Comparison of ENCODE assay signal across 9 cellular contexts in the genomic region with DNA sequence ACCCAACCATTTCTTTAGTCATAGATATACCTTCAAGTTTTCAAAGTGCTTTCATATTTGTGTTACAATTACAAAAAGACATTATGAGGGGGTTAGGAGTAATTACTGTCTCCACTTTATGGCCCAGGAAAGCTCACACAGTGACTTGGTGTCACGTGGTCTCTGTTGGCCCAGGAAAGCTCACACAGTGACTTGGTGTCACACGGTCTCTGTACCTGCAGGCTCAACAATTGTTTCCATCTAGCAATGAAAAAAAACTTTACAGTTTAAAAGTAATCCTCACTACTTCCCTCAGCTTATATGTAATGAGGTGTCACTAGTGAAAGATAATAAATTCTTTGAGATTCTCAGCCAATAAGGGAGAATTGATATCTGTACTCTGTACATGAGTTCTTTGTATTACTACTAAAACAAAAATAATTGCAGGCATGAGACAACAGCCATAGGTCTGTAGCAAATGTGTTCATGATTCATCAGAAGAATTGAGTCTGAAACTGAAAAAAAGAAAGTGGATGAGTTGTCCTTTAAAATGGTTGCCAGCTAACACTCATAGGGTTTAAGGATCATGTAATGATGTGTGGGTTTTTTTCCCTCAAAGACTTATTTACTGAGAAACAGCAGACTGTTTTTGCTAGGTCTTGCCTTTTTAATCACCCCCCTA. TPM values are rescaled to one million over a fixed set of nuclear protein-coding genes. Genes with fewer than 3 reads are reported as not detected.
DNase-seq lines count a peak whose midpoint lies in the region; ATAC-seq and TF ChIP-seq lines count a peak whose summit lies in the region.
"Had no signal": no experiment of that assay in that cellular context is flagged by ENCODE, and none has a peak within 500 bp of the region (broad histone marks: within the 10 kb centered on the region; RNA-seq: fewer than 3 reads in every experiment).

No MANE protein-coding gene starts in this region.

- H3K27me3 Mint-ChIP-seq in activated naive CD4-positive, alpha-beta T cell treated with anti-CD3 and anti-CD28 coated beads for 36 hours (ENCODE audit: low read depth): no peaks in the 10 kb centered on the region
- no peaks in the 10 kb centered on the region for H3K27me3 Mint-ChIP-seq in natural killer cell treated with Interleukin-12 subunit alpha and Interleukin-12 subunit beta and Interleukin-15 and Interleukin-18, amount 100 ng/mL, for 72 hours

- H3K27ac ChIP-seq in tibial nerve: no peak overlapping the region

- 72 to 74% methylated on average over 2 of the region's 2 CpGs for WGBS in tibial nerve, 2 donors

- H3K4me1 ChIP-seq in tibial nerve: peaks cover 0 to 51% (median 4%) of the 10 kb centered on the region in 4 donors

- TF ChIP-seq POLR2A in tibial nerve (IDR thresholded peaks at IDR 0.05): no peak

- H3K27ac Mint-ChIP-seq in activated naive CD4-positive, alpha-beta T cell treated with anti-CD3 and anti-CD28 coated beads for 36 hours: peak overlapping the region; percentile 95
- H3K27ac Mint-ChIP-seq in natural killer cell treated with Interleukin-12 subunit alpha and Interleukin-12 subunit beta and Interleukin-15 and Interleukin-18, amount 100 ng/mL, for 72 hours: peak overlapping the region; percentile 84 to 86

- no peaks in the 10 kb centered on the region for H3K9me3 ChIP-seq in tibial nerve

- H3K4me3 ChIP-seq in tibial nerve: no peak overlapping the region

- H3K27me3 ChIP-seq in tibial nerve: no peaks in the 10 kb centered on the region

- no peak for TF ChIP-seq CTCF in tibial nerve (IDR thresholded peaks at IDR 0.05)

- DNase-seq in EH (ENCODE audit: low read depth) (peak; percentile 68), NCI-H526 treated with DMSO at 0.1 percent for 48 hours (lab: John Stamatoyannopoulos, UW) (no peak), GF-D8 (lab: John Stamatoyannopoulos, UW) (no peak), tibial nerve (ENCODE audit: low spot score in 2 of 2) (no peak)
- DNase-seq in activated naive CD4-positive, alpha-beta T cell treated with anti-CD3 and anti-CD28 coated beads for 36 hours: peak; percentile 65
- no peak for DNase-seq in natural killer cell treated with Interleukin-12 subunit alpha and Interleukin-12 subunit beta and Interleukin-15 and Interleukin-18, amount 100 ng/mL, for 72 hours (ENCODE audit: low spot score)
- DNase-seq: retina had no signal

- H3K4me3 Mint-ChIP-seq in activated naive CD4-positive, alpha-beta T cell treated with anti-CD3 and anti-CD28 coated beads for 36 hours: peak overlapping the region; percentile 48
- H3K4me3 Mint-ChIP-seq in natural killer cell treated with Interleukin-12 subunit alpha and Interleukin-12 subunit beta and Interleukin-15 and Interleukin-18, amount 100 ng/mL, for 72 hours: peak overlapping the region; percentile 45

- ATAC-seq in HG02759 (IDR thresholded peaks at IDR 0.05; ENCODE audit: unreplicated experiment) (peak; percentile 51), GM19467 (IDR thresholded peaks at IDR 0.05; ENCODE audit: unreplicated experiment) (no peak)
- ATAC-seq in natural killer cell treated with Interleukin-12 subunit alpha and Interleukin-12 subunit beta and Interleukin-15 and Interleukin-18, amount 100 ng/mL, for 72 hours: peak; percentile 77 to 90

- no peak for TF ChIP-seq EP300 in tibial nerve (IDR thresholded peaks at IDR 0.05)

- peaks cover 11% of the 10 kb centered on the region for H3K36me3 Mint-ChIP-seq in activated naive CD4-positive, alpha-beta T cell treated with anti-CD3 and anti-CD28 coated beads for 36 hours (ENCODE audit: low read depth)
- H3K36me3 Mint-ChIP-seq in natural killer cell treated with Interleukin-12 subunit alpha and Interleukin-12 subunit beta and Interleukin-15 and Interleukin-18, amount 100 ng/mL, for 72 hours: no peaks in the 10 kb centered on the region

- H3K9me3 Mint-ChIP-seq in activated naive CD4-positive, alpha-beta T cell treated with anti-CD3 and anti-CD28 coated beads for 36 hours: no peaks in the 10 kb centered on the region
- H3K9me3 Mint-ChIP-seq in natural killer cell treated with Interleukin-12 subunit alpha and Interleukin-12 subunit beta and Interleukin-15 and Interleukin-18, amount 100 ng/mL, for 72 hours: no peaks in the 10 kb centered on the region

- peaks cover 0 to 6% (median 0%) of the 10 kb centered on the region in 3 donors for H3K36me3 ChIP-seq in tibial nerve

- intact Hi-C loops in activated naive CD4-positive, alpha-beta T cell treated with anti-CD3 and anti-CD28 coated beads for 36 hours (cut with micrococcal nuclease): loop anchor here (1.0 to 5.0 kb wide), 12 partner anchors 9 to 690 kb away; a partner anchor contains a TSS

- H3K4me1 Mint-ChIP-seq in activated naive CD4-positive, alpha-beta T cell treated with anti-CD3 and anti-CD28 coated beads for 36 hours (ENCODE audit: low read depth): peaks cover 73% of the 10 kb centered on the region
- H3K4me1 Mint-ChIP-seq in natural killer cell treated with Interleukin-12 subunit alpha and Interleukin-12 subunit beta and Interleukin-15 and Interleukin-18, amount 100 ng/mL, for 72 hours (ENCODE audit: low read depth in 2 of 2): peaks cover 46 to 63% of the 10 kb centered on the region in 2 donors

- CTCF ChIA-PET in activated naive CD4-positive, alpha-beta T cell treated with anti-CD3 and anti-CD28 coated beads for 36 hours (lab: Charles Lee): interaction anchor here (0.7 to 1.5 kb wide), 4 partner anchors 10 to 29 kb away, joined by 3 to 4 read pairs (median 4); no protein-coding TSS in a partner anchor

RNA-seq across cellular contexts. Expression of a gene that starts 10.9 kb away (rescaled TPM):
- 10 to 100 TPM; 73.9 to 78.4 TPM for total RNA-seq in activated naive CD4-positive, alpha-beta T cell treated with anti-CD3 and anti-CD28 coated beads for 36 hours
- 100 to 1,000 TPM in 1 of 2 donors, 10 to 100 TPM in 1; 84.8 to 116 TPM for total RNA-seq in natural killer cell treated with Interleukin-12 subunit alpha and Interleukin-12 subunit beta and Interleukin-15 and Interleukin-18, amount 100 ng/mL, for 72 hours
- total RNA-seq in tibial nerve: 10 to 100 TPM; 66.8 to 76.5 (median 70.1) TPM

RNA-seq across cellular contexts. Expression of a gene that starts 35.3 kb away (rescaled TPM):
- 10 to 100 TPM; 77.3 to 81.8 TPM for total RNA-seq in activated naive CD4-positive, alpha-beta T cell treated with anti-CD3 and anti-CD28 coated beads for 36 hours
- 100 to 1,000 TPM in 1 of 2 donors, 10 to 100 TPM in 1; 97.9 to 104 TPM for total RNA-seq in natural killer cell treated with Interleukin-12 subunit alpha and Interleukin-12 subunit beta and Interleukin-15 and Interleukin-18, amount 100 ng/mL, for 72 hours
- 100 to 1,000 TPM; 132 to 232 (median 218) TPM for total RNA-seq in tibial nerve

RNA-seq across cellular contexts. Expression of a gene that starts 43.6 kb away (rescaled TPM):
- total RNA-seq in activated naive CD4-positive, alpha-beta T cell treated with anti-CD3 and anti-CD28 coated beads for 36 hours: 10 to 100 TPM; 65.8 to 74.0 TPM
- total RNA-seq in natural killer cell treated with Interleukin-12 subunit alpha and Interleukin-12 subunit beta and Interleukin-15 and Interleukin-18, amount 100 ng/mL, for 72 hours: 100 to 1,000 TPM in 1 of 2 donors, 10 to 100 TPM in 1; 99.7 to 208 TPM
- 10 to 100 TPM; 42.4 to 59.1 (median 56.5) TPM for total RNA-seq in tibial nerve

Comparison
In these comparisons a context has a peak if more than half of its experiments do, and no peak if none do; other contexts are left out.
1. DNase-seq: peak in EH (single experiment) and activated naive CD4-positive, alpha-beta T cell treated with anti-CD3 and anti-CD28 coated beads for 36 hours (single experiment); none in natural killer cell treated with Interleukin-12 subunit alpha and Interleukin-12 subunit beta and Interleukin-15 and Interleukin-18, amount 100 ng/mL, for 72 hours (single experiment), NCI-H526 treated with DMSO at 0.1 percent for 48 hours (single experiment), GF-D8 (single experiment) and tibial nerve (0 of 2).